In genomic region chr4:142913461-142914030, GRCh38 we compare ENCODE assay signal across 24 cellular contexts.
DNase-seq lines count a peak whose midpoint lies in the region; ATAC-seq and TF ChIP-seq lines count a peak whose summit lies in the region.
"Had no signal": no experiment of that assay in that cellular context is flagged by ENCODE, and none has a peak within 500 bp of the region (broad histone marks: within the 10 kb centered on the region; RNA-seq: fewer than 3 reads in every experiment).

No MANE protein-coding gene starts in this region.

- no peak for TF ChIP-seq CTCF in fibroblast of mammary gland (conservative IDR thresholded peaks at IDR 0.05; ENCODE audit: control insufficient read depth, insufficient read depth, low read depth, low read length)
- no peak for TF ChIP-seq CTCF in stomach (IDR thresholded peaks at IDR 0.05)

- no peaks in the 10 kb centered on the region for H3K36me3 ChIP-seq in stomach

- 69 to 83% (median 75%) methylated on average over 4 of the region's 4 CpGs for WGBS in stomach, 5 donors

- H3K27me3 ChIP-seq in stomach, result no peaks in the 10 kb centered on the region

- H3K27ac ChIP-seq in stomach, result peak overlapping the region in 3 of 5 donors; percentile 18 to 73 (median 43)

- ATAC-seq in HG03196 (IDR thresholded peaks at IDR 0.05; ENCODE audit: unreplicated experiment), result no peak
- ATAC-seq: activated T-helper 17 cell treated with anti-CD3 and anti-CD28 coated beads, Interleukin-2, amount 50 U/mL, for 72 hours; GM12878; Panc1; stimulated activated effector memory CD8-positive, alpha-beta T cell treated with anti-CD3 and anti-CD28 coated beads, Interleukin-12 subunit alpha, Interleukin-12 subunit beta, amount 100 ng/mL, for 72 hours had no signal

- no peak overlapping the region for H3K4me3 ChIP-seq in fibroblast of mammary gland (ENCODE audit: control insufficient read depth, low read depth, low read length)
- H3K4me3 ChIP-seq in stomach, result no peak overlapping the region
- H3K4me3 ChIP-seq: GM12878 had no signal

- no peaks in the 10 kb centered on the region for H3K9me3 ChIP-seq in stomach

- DNase-seq in GM04504 (ENCODE audit: low read depth), result peak; percentile 19
- peak; percentile 20 for DNase-seq in NCI-H82 treated with DMSO at 0.1 percent for 48 hours (lab: John Stamatoyannopoulos, UW; ENCODE audit: unreplicated experiment)
- peak; percentile 6 for DNase-seq in fibroblast of mammary gland (ENCODE audit: low read depth)
- DNase-seq in stomach, result no peak
- no peak for DNase-seq in stimulated activated naive CD4-positive, alpha-beta T cell treated with Interleukin-2 at 50 U/mL for 16 hours (lab: John Stamatoyannopoulos, UW)
- DNase-seq in iPS-NIHi7 (ENCODE audit: extremely low spot score), result no peak
- DNase-seq in NCI-H2196 treated with DMSO at 0.1 percent for 48 hours (lab: John Stamatoyannopoulos, UW; ENCODE audit: unreplicated experiment), result no peak
- DNase-seq: activated CD4-positive, alpha-beta T cell treated with anti-CD3 and anti-CD28 coated beads for 48 hours; activated naive CD4-positive, alpha-beta T cell treated with anti-CD3 and anti-CD28 coated beads, Interleukin-2, amount 50 U/mL, for 16 hours; amniotic stem cell; CD4-positive, CD25-positive, alpha-beta regulatory T cell; DND-41; H7; KG1; left ventricle myocardium superior; NCI-H2029 treated with DMSO at 0.1 percent for 48 hours; NCI-H2227 treated with DMSO at 0.1 percent for 48 hours; NCI-H526; SHP77 treated with DMSO at 0.1 percent for 48 hours had no signal

- H3K4me1 ChIP-seq in stomach, result peaks cover 0 to 8% (median 0%) of the 10 kb centered on the region in 4 donors

- intact Hi-C loops in stomach (cut with DNase I; ENCODE audit: low total_unique reads), result no loop called here

- no peak for TF ChIP-seq POLR2A in stomach (IDR thresholded peaks at IDR 0.05)

- no peak for TF ChIP-seq EP300 in stomach (IDR thresholded peaks at IDR 0.05)

Comparison
In these comparisons a context has a peak if more than half of its experiments do, and no peak if none do; other contexts are left out.
1. DNase-seq: peak in GM04504 (single experiment), NCI-H82 treated with DMSO at 0.1 percent for 48 hours (single experiment) and fibroblast of mammary gland (single experiment); none in stomach (single experiment), stimulated activated naive CD4-positive, alpha-beta T cell treated with Interleukin-2 at 50 U/mL for 16 hours (single experiment), iPS-NIHi7 (single experiment) and NCI-H2196 treated with DMSO at 0.1 percent for 48 hours (single experiment).